Comparison of ENCODE assay signal across 21 cellular contexts in the genomic region with DNA sequence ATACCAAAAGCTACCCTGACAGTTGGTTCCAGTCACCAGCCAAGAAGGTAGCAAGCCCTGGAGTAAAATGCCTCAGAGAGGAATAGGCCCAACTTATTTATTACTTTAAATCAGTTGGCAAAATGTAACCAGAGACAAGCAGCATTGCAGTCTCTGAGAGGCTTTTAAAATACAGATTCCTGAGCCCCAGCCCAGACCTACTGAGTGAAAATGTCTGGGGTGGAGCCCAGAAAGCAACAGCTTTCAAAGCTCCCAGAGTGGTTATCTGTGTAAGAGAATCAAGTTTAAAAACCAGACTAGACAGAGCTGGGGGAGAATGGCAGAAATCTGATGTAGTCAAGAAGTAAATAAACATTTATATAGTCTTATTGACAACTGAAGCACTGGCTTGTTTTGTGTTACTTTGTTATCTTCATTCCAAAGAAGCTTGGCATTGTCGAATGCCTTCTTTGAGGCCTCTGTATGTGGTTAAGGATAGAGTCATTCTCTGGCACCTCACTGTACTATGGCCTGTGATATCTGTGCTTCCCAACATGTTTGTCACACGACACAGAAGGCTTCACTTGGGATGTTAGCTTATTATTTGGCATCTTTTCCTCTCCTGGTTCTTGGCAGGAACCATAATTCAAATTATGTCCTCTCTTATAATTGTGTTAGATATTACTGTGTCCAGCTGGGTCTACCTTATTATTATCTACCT.
"Had no signal": no experiment of that assay in that cellular context is flagged by ENCODE, and none has a peak within 500 bp of the region (broad histone marks: within the 10 kb centered on the region; RNA-seq: fewer than 3 reads in every experiment).

No MANE protein-coding gene starts in this region.

- H3K27ac Mint-ChIP-seq: activated B cell treated with CpG ODN at 0.5 μM for 24 hours; activated CD8-positive, alpha-beta T cell treated with anti-CD3 and anti-CD28 coated beads for 36 hours; activated naive CD4-positive, alpha-beta T cell treated with anti-CD3 and anti-CD28 coated beads, Interleukin-2, amount 50 U/mL, for 24 hours; activated naive CD8-positive, alpha-beta T cell treated with anti-CD3 and anti-CD28 coated beads, Interleukin-2, amount 50 U/mL, for 24 hours; activated T-helper 2 cell treated with anti-CD3 and anti-CD28 coated beads, Interferon-gamma antibody, Interleukin-2, Interleukin-4, amounts not matched to agents 10 μg/mL and 5 μg/mL and 100 μg/mL, durations not matched to agents 14 hours and 24 hours and 36 hours; nephron; stimulated activated naive B cell treated with anti-CD40 and anti-IgM and Interleukin-4, amounts not matched to agents 10 μg/mL and 1 μg/mL and 100 μg/mL, for 72 hours; T-helper 2 cell treated with Interferon-gamma antibody and Interleukin-4, amounts not matched to agents 5 μg/mL and 100 μg/mL, for 36 hours had no signal

- ATAC-seq: activated CD8-positive, alpha-beta T cell treated with anti-CD3 and anti-CD28 coated beads for 36 hours; activated naive CD8-positive, alpha-beta T cell treated with anti-CD3 and anti-CD28 coated beads, Interleukin-2, amount 50 U/mL, for 24 hours; activated T-cell treated with anti-CD3 and anti-CD28 coated beads, Interleukin-2, amount 50 U/mL, for 4 hours; gastroesophageal sphincter; left lung; sciatic nerve; stimulated activated naive B cell treated with anti-CD40 and anti-IgM and Interleukin-4, amounts not matched to agents 10 μg/mL and 1 μg/mL and 100 μg/mL, for 72 hours had no signal

- H3K36me3 Mint-ChIP-seq: activated naive CD4-positive, alpha-beta T cell treated with anti-CD3 and anti-CD28 coated beads, Interleukin-2, amount 50 U/mL, for 24 hours; stimulated activated naive B cell treated with anti-CD40 and anti-IgM and Interleukin-4, amounts not matched to agents 10 μg/mL and 1 μg/mL and 100 μg/mL, for 72 hours had no signal

- DNase-seq: activated B cell treated with CpG ODN at 0.5 μM for 24 hours; activated CD4-positive, alpha-beta T cell treated with anti-CD3 and anti-CD28 coated beads, Interleukin-2, amount 50 U/mL, for 1 hour; activated CD8-positive, alpha-beta T cell treated with anti-CD3 and anti-CD28 coated beads for 36 hours; activated naive CD8-positive, alpha-beta T cell treated with anti-CD3 and anti-CD28 coated beads, Interleukin-2, amount 50 U/mL, for 24 hours; activated T-cell treated with anti-CD3 and anti-CD28 coated beads, Interleukin-2, amount 50 U/mL, for 4 hours; cortex of kidney; left lung; stimulated activated CD4-positive, alpha-beta T cell treated with anti-CD3 and anti-CD28 coated beads, Interleukin-15, amount 100 ng/mL, for 24 hours; stimulated activated CD4-positive, alpha-beta T cell treated with anti-CD3 and anti-CD28 coated beads, Interleukin-2, amount 100 ng/mL, for 24 hours; stimulated activated naive B cell treated with anti-CD40 and anti-IgM and Interleukin-4, amounts not matched to agents 10 μg/mL and 1 μg/mL and 100 μg/mL, for 72 hours; stomach; T-helper 1 cell; thyroid gland; upper lobe of left lung had no signal

- H3K36me3 ChIP-seq: gastroesophageal sphincter, left lung, neutrophil, stomach, thyroid gland, upper lobe of left lung had no signal

- H3K4me1 Mint-ChIP-seq: activated B cell treated with CpG ODN at 0.5 μM for 24 hours; activated naive CD4-positive, alpha-beta T cell treated with anti-CD3 and anti-CD28 coated beads, Interleukin-2, amount 50 U/mL, for 24 hours; activated naive CD8-positive, alpha-beta T cell treated with anti-CD3 and anti-CD28 coated beads, Interleukin-2, amount 50 U/mL, for 24 hours; nephron; stimulated activated naive B cell treated with anti-CD40 and anti-IgM and Interleukin-4, amounts not matched to agents 10 μg/mL and 1 μg/mL and 100 μg/mL, for 72 hours had no signal

- H3K9me3 ChIP-seq: gastroesophageal sphincter, left lung, neutrophil, stomach, thyroid gland, upper lobe of left lung had no signal

- H3K9me3 Mint-ChIP-seq: activated B cell treated with CpG ODN at 0.5 μM for 24 hours; activated CD8-positive, alpha-beta T cell treated with anti-CD3 and anti-CD28 coated beads for 36 hours; activated naive CD4-positive, alpha-beta T cell treated with anti-CD3 and anti-CD28 coated beads, Interleukin-2, amount 50 U/mL, for 24 hours; activated naive CD8-positive, alpha-beta T cell treated with anti-CD3 and anti-CD28 coated beads, Interleukin-2, amount 50 U/mL, for 24 hours; activated T-cell treated with anti-CD3 and anti-CD28 coated beads, Interleukin-2, amount 50 U/mL, for 4 hours; activated T-helper 2 cell treated with anti-CD3 and anti-CD28 coated beads, Interferon-gamma antibody, Interleukin-2, Interleukin-4, amounts not matched to agents 10 μg/mL and 5 μg/mL and 100 μg/mL, durations not matched to agents 14 hours and 24 hours and 36 hours; nephron; stimulated activated naive B cell treated with anti-CD40 and anti-IgM and Interleukin-4, amounts not matched to agents 10 μg/mL and 1 μg/mL and 100 μg/mL, for 72 hours; T-helper 2 cell treated with Interferon-gamma antibody and Interleukin-4, amounts not matched to agents 5 μg/mL and 100 μg/mL, for 36 hours had no signal

- H3K4me3 ChIP-seq: gastroesophageal sphincter, left lung, stomach, thyroid gland, upper lobe of left lung had no signal

- H3K27me3 ChIP-seq: gastroesophageal sphincter, left lung, neutrophil, stomach, thyroid gland, upper lobe of left lung had no signal

- H3K27me3 Mint-ChIP-seq: stimulated activated naive B cell treated with anti-CD40 and anti-IgM and Interleukin-4, amounts not matched to agents 10 μg/mL and 1 μg/mL and 100 μg/mL, for 72 hours had no signal

- H3K4me1 ChIP-seq: gastroesophageal sphincter, left lung, stomach, thyroid gland, upper lobe of left lung had no signal

- H3K27ac ChIP-seq: gastroesophageal sphincter, left lung, neutrophil, stomach, thyroid gland, upper lobe of left lung had no signal

- H3K4me3 Mint-ChIP-seq: activated B cell treated with CpG ODN at 0.5 μM for 24 hours; activated CD8-positive, alpha-beta T cell treated with anti-CD3 and anti-CD28 coated beads for 36 hours; activated naive CD4-positive, alpha-beta T cell treated with anti-CD3 and anti-CD28 coated beads, Interleukin-2, amount 50 U/mL, for 24 hours; activated naive CD8-positive, alpha-beta T cell treated with anti-CD3 and anti-CD28 coated beads, Interleukin-2, amount 50 U/mL, for 24 hours; activated T-cell treated with anti-CD3 and anti-CD28 coated beads, Interleukin-2, amount 50 U/mL, for 4 hours; nephron; stimulated activated naive B cell treated with anti-CD40 and anti-IgM and Interleukin-4, amounts not matched to agents 10 μg/mL and 1 μg/mL and 100 μg/mL, for 72 hours; T-helper 2 cell treated with Interferon-gamma antibody and Interleukin-4, amounts not matched to agents 5 μg/mL and 100 μg/mL, for 36 hours had no signal
